ENCODE assay signal across 17 cellular contexts in genomic region chr4:1370321-1371124, GRCh38. TPM values are rescaled to one million over a fixed set of nuclear protein-coding genes. Genes with fewer than 3 reads are reported as not detected.
"Had no signal": no experiment of that assay in that cellular context is flagged by ENCODE, and none has a peak within 500 bp of the region (broad histone marks: within the 10 kb centered on the region; RNA-seq: fewer than 3 reads in every experiment).

No MANE protein-coding gene starts in this region.

- H3K4me1 ChIP-seq: ascending aorta, testis had no signal

- H3K27me3 ChIP-seq: ascending aorta, testis had no signal

- ATAC-seq: activated T-cell treated with anti-CD3 and anti-CD28 coated beads, Interleukin-2, amount 50 U/mL, for 4 hours; stimulated activated naive CD8-positive, alpha-beta T cell treated with anti-CD3 and anti-CD28 coated beads, Interleukin-15, amount 100 ng/mL, for 72 hours had no signal

- H3K4me3 Mint-ChIP-seq: activated T-cell treated with anti-CD3 and anti-CD28 coated beads, Interleukin-2, amount 50 U/mL, for 4 hours; neural crest cell; stimulated activated naive CD8-positive, alpha-beta T cell treated with anti-CD3 and anti-CD28 coated beads, Interleukin-15, amount 100 ng/mL, for 72 hours; T-helper 2 cell treated with Interferon-gamma antibody and Interleukin-4, amounts not matched to agents 5 μg/mL and 100 μg/mL, for 36 hours had no signal

- H3K9me3 Mint-ChIP-seq: activated T-cell treated with anti-CD3 and anti-CD28 coated beads, Interleukin-2, amount 50 U/mL, for 4 hours; neural crest cell; stimulated activated naive CD8-positive, alpha-beta T cell treated with anti-CD3 and anti-CD28 coated beads, Interleukin-15, amount 100 ng/mL, for 72 hours; T-helper 2 cell treated with Interferon-gamma antibody and Interleukin-4, amounts not matched to agents 5 μg/mL and 100 μg/mL, for 36 hours had no signal

- H3K4me3 ChIP-seq: ascending aorta, testis had no signal

- H3K27ac Mint-ChIP-seq: T-helper 2 cell treated with Interferon-gamma antibody and Interleukin-4, amounts not matched to agents 5 μg/mL and 100 μg/mL, for 36 hours had no signal

- H3K27ac ChIP-seq: ascending aorta, testis had no signal

- H3K9me3 ChIP-seq: ascending aorta, testis had no signal

- DNase-seq: activated CD4-positive, alpha-beta T cell treated with anti-CD3 and anti-CD28 coated beads for 1 hour; activated CD4-positive, alpha-beta T cell treated with anti-CD3 and anti-CD28 coated beads, Interleukin-2, amount 50 U/mL, for 48 hours; activated effector memory CD4-positive, alpha-beta T cell treated with anti-CD3 and anti-CD28 coated beads, Interleukin-2, amount 50 U/mL, for 16 hours; activated T-cell treated with anti-CD3 and anti-CD28 coated beads, Interleukin-2, amount 50 U/mL, for 4 hours; cortex of kidney; erythroblast; hippocampal formation; kidney glomerular epithelial cell; stimulated activated CD4-positive, alpha-beta T cell treated with anti-CD3 and anti-CD28 coated beads, Interleukin-15, amount 100 ng/mL, for 24 hours; stimulated activated CD4-positive, alpha-beta T cell treated with anti-CD3 and anti-CD28 coated beads, Interleukin-4, amount 100 ng/mL, for 24 hours; stimulated activated naive CD8-positive, alpha-beta T cell treated with anti-CD3 and anti-CD28 coated beads, Interleukin-15, amount 100 ng/mL, for 72 hours; testis had no signal

RNA-seq across cellular contexts. Expression of gene NKX1-1, which starts 35.7 kb away (rescaled TPM):
- total RNA-seq: activated T-cell treated with anti-CD3 and anti-CD28 coated beads, Interleukin-2, amount 50 U/mL, for 4 hours; ascending aorta; neural crest cell; progenitor cell of endocrine pancreas; ureter had no signal
